21 cellular contexts compared by ENCODE assay signal in genomic region chr6:39360378-39360777, GRCh38. TPM values are rescaled to one million over a fixed set of nuclear protein-coding genes. Genes with fewer than 3 reads are reported as not detected.
DNase-seq lines count a peak whose midpoint lies in the region; ATAC-seq and TF ChIP-seq lines count a peak whose summit lies in the region.
"Had no signal": no experiment of that assay in that cellular context is flagged by ENCODE, and none has a peak within 500 bp of the region (broad histone marks: within the 10 kb centered on the region; RNA-seq: fewer than 3 reads in every experiment).

No MANE protein-coding gene starts in this region.

- no peaks in the 10 kb centered on the region for H3K27me3 ChIP-seq in WERI-Rb-1 (ENCODE audit: insufficient read depth, low read depth, severe bottlenecking)
- H3K27me3 ChIP-seq in MG63 = no peaks in the 10 kb centered on the region

- intact Hi-C loops in posterior vena cava (cut with DNase I) = loop anchor here (10.0 kb wide), 2 partner anchors 534 to 1224 kb away; partner anchors contain the start of gene LRFN2 (in 1 of the 2)

- H3K36me3 ChIP-seq in WERI-Rb-1 (no peaks in the 10 kb centered on the region), MG63 (no peaks in the 10 kb centered on the region)

- H3K27ac ChIP-seq in WERI-Rb-1 = no peak overlapping the region

- peak; percentile 6 for DNase-seq in WERI-Rb-1
- DNase-seq in islet precursor cell = peak; percentile 41
- DNase-seq in posterior vena cava (ENCODE audit: low spot score) = peak; percentile 58
- no peak for DNase-seq in NCI-H2081 (lab: John Stamatoyannopoulos, UW)
- DNase-seq in MG63 = no peak
- DNase-seq: C1 segment of cervical spinal cord; Calu3; CD4-positive, alpha-beta memory T cell; COR-L47; DMS53; DMS79 treated with DMSO at 0.1 percent for 48 hours; GF-D8; H9 had no signal

- no peak overlapping the region for H3K4me3 ChIP-seq in WERI-Rb-1 (ENCODE audit: low read depth, low read length)
- no peak overlapping the region for H3K4me3 ChIP-seq in MG63
- H3K4me3 ChIP-seq: GM23338 had no signal

- no peak for ATAC-seq in HG02938 (IDR thresholded peaks at IDR 0.05; ENCODE audit: unreplicated experiment)
- ATAC-seq: GM23338, HCT116 had no signal

- TF ChIP-seq CTCF in WERI-Rb-1 (IDR thresholded peaks at IDR 0.05; ENCODE audit: low read depth, low read length) = no peak

- no peaks in the 10 kb centered on the region for H3K9me3 ChIP-seq in WERI-Rb-1 (ENCODE audit: severe bottlenecking)
- H3K9me3 ChIP-seq in MG63 = no peaks in the 10 kb centered on the region

RNA-seq across cellular contexts. Expression of gene KCNK16, which starts 37.9 kb away (rescaled TPM):
- total RNA-seq in posterior vena cava = not detected
- total RNA-seq in MG63 (2014; rRNA removed; shearing (Covaris generic); ENCODE audit: low replicate concordance) = not detected in 2 replicates
- total RNA-seq: A172; A673; Calu3; CD4-positive, alpha-beta memory T cell; Daoy; G401; GM23338; H4; H9 had no signal

RNA-seq across cellular contexts. Expression of gene KCNK17, which starts 46.2 kb away (rescaled TPM):
- under 1 TPM; 0.48 to 0.74 TPM for total RNA-seq in posterior vena cava
- total RNA-seq in MG63 (2014; rRNA removed; shearing (Covaris generic); ENCODE audit: low replicate concordance) = not detected in 2 replicates
- total RNA-seq: A172; A673; Calu3; CD4-positive, alpha-beta memory T cell; Daoy; G401; H4 had no signal

Comparison
In these comparisons a context has a peak if more than half of its experiments do, and no peak if none do; other contexts are left out.
1. DNase-seq: peak in WERI-Rb-1 (single experiment), islet precursor cell (single experiment) and posterior vena cava (single experiment); none in NCI-H2081 (0 of 2) and MG63 (single experiment).